18 cellular contexts compared by ENCODE assay signal in genomic region chr6:71383476-71383875, GRCh38.
DNase-seq lines count a peak whose midpoint lies in the region; ATAC-seq and TF ChIP-seq lines count a peak whose summit lies in the region.
"Had no signal": no experiment of that assay in that cellular context is flagged by ENCODE, and none has a peak within 500 bp of the region (broad histone marks: within the 10 kb centered on the region; RNA-seq: fewer than 3 reads in every experiment).

No MANE protein-coding gene starts in this region.

- ATAC-seq in GM19397 (IDR thresholded peaks at IDR 0.05; ENCODE audit: unreplicated experiment): peak; percentile 44
- peak; percentile 47 for ATAC-seq in left lobe of liver
- no peak for ATAC-seq in HG02763 (IDR thresholded peaks at IDR 0.05; ENCODE audit: unreplicated experiment)
- ATAC-seq: activated CD4-positive, CD25-positive, alpha-beta regulatory T cell treated with anti-CD3 and anti-CD28 coated beads, Interleukin-2, amount 50 U/mL, for 24 hours; esophagus mucosa; stimulated activated naive CD8-positive, alpha-beta T cell treated with anti-CD3 and anti-CD28 coated beads, Interleukin-15, amount 100 ng/mL, for 72 hours had no signal

- no peak for TF ChIP-seq POLR2A in suprapubic skin (IDR thresholded peaks at IDR 0.05)

- TF ChIP-seq EP300 in suprapubic skin (IDR thresholded peaks at IDR 0.05): no peak

- H3K9me3 ChIP-seq in suprapubic skin: no peaks in the 10 kb centered on the region
- H3K9me3 ChIP-seq: heart right ventricle, Peyer's patch, psoas muscle had no signal

- no peak for TF ChIP-seq CTCF in suprapubic skin (IDR thresholded peaks at IDR 0.05)

- 72% methylated on average over 4 of the region's 4 CpGs for WGBS in suprapubic skin

- H3K4me1 ChIP-seq in suprapubic skin: peaks cover 19% of the 10 kb centered on the region

- H3K27me3 ChIP-seq in suprapubic skin: no peaks in the 10 kb centered on the region
- H3K27me3 ChIP-seq: heart right ventricle, Peyer's patch had no signal

- peak; percentile 38 for DNase-seq in ACHN
- DNase-seq in RPMI8226: peak; percentile 45
- DNase-seq in left lobe of liver (ENCODE audit: low spot score): no peak
- DNase-seq in activated T-cell treated with anti-CD3 and anti-CD28 coated beads, Interleukin-2, amount 50 U/mL, for 1 hour: no peak
- no peak for DNase-seq in suprapubic skin (ENCODE audit: low spot score in 2 of 2)
- DNase-seq in AG08396 (ENCODE audit: low spot score): no peak
- DNase-seq: activated CD8-positive, alpha-beta memory T cell treated with anti-CD3 and anti-CD28 coated beads, Interleukin-2, amount 50 U/mL, for 4 hours; cortex of kidney; NCI-H187 treated with DMSO at 0.1 percent for 48 hours; NCI-H524 treated with DMSO at 0.1 percent for 48 hours; Peyer's patch; psoas muscle; stimulated activated naive CD8-positive, alpha-beta T cell treated with anti-CD3 and anti-CD28 coated beads, Interleukin-15, amount 100 ng/mL, for 72 hours had no signal

- no peaks in the 10 kb centered on the region for H3K36me3 ChIP-seq in suprapubic skin
- H3K36me3 ChIP-seq: Peyer's patch had no signal

- H3K4me3 ChIP-seq in suprapubic skin: no peak overlapping the region
- H3K4me3 ChIP-seq: heart right ventricle, Peyer's patch, psoas muscle had no signal

- in situ Hi-C loops in ACHN (cut with HindIII; ENCODE audit: low pct_ligation_motif_present, low pct_unique_long_range_greater_than_20kb, low sequenced_read_pairs): no loop called here

- H3K27ac ChIP-seq in suprapubic skin: no peak overlapping the region
- H3K27ac ChIP-seq: Peyer's patch, psoas muscle had no signal

Comparison
In these comparisons a context has a peak if more than half of its experiments do, and no peak if none do; other contexts are left out.
1. DNase-seq: peak in ACHN (single experiment) and RPMI8226 (single experiment); none in left lobe of liver (single experiment), activated T-cell treated with anti-CD3 and anti-CD28 coated beads, Interleukin-2, amount 50 U/mL, for 1 hour (single experiment), suprapubic skin (0 of 2) and AG08396 (single experiment).